ENCODE assay signal across 1 cellular context in the genomic region with DNA sequence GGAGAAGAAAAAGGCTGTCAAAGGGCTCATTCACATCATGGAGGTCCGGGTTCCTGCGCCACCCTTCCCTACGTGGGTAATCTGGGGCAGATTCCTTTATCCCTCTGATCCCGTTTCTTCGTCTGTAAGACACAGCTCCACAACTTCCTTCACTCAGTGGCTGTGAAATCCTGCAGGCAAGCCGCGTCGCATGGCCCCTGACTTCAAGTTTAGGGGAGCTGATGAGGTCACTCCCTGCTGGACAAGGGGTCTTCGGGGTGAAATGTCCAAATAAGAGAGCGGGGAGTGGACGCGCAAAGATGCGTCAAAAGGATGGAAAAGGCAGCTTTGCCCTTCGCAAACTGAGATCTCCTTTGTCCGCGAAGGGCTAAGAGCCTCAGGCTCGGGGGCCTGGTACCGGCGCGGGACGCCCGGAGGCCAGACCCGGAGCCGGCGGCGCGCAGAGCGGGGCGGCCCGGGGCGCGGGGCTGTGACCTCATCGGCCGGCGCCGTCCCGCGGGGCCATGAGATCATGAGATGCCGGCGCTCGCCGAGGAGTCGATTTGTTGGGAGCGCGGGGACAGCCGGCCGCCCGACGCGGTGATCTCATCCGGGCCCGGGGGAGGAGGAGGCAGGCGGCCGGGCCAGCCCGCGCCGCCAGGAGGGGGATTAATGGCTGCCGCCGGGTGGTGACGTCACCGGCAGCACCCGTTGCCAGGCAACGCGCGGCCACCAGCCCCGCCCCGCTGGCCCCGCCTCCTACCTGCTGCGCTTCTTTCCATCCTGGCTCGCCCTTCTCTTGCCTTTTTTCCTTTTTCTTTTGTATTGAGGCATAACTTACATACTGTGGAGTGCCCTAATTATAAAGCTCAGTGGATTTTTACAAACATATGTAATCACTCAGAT.
TF ChIP-seq lines count a peak whose summit lies in the region.

No MANE protein-coding gene starts in this region.

TF ChIP-seq in IMR-90, 13 proteins besides CTCF, POLR2A, EP300 and RAD21:
- TF ChIP-seq MXI1 (IDR thresholded peaks at IDR 0.05; ENCODE audit: borderline replicate concordance, low read depth, low read length) (peak; percentile 61; the same call in 1 of the 2 replicates), SMC3 (IDR thresholded peaks at IDR 0.05; ENCODE audit: low read depth, low read length) (no peak), NFE2L2 (IDR thresholded peaks at IDR 0.05; ENCODE audit: low read depth, low read length) (no peak), FOS (IDR thresholded peaks at IDR 0.05; ENCODE audit: low read depth, low read length) (0 out of 2 replicates have a peak, but pooled peaks have one; percentile 42), MAFK (IDR thresholded peaks at IDR 0.05; ENCODE audit: low read depth, low read length) (no peak), RFX5 (IDR thresholded peaks at IDR 0.05; ENCODE audit: low read depth, low read length) (no peak), CEBPB (IDR thresholded peaks at IDR 0.05; ENCODE audit: low read depth, low read length) (peak; percentile 6; the same call in 1 of the 2 replicates)
TF ChIP-seq in IMR-90: peak in this region for 3.
